In the genomic region with DNA sequence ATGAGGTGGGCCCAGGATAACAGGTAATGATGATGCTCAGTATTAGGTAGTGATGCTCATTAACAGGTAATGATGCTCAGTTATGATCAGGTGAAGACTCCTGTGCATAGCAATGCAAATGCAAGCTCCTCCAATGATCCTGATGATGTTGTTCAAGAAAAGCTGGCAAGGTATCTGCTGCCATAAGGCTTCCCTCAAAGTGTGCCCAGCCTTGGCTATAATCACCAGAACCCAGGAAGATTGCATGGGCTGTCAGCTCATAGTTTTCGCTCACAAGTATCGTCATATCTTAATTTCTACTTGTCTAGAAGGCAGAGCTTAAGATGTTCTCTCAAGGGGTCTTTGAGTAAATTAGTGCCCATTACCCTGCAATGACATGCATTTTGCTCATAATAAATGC, we compare ENCODE assay signal across 29 cellular contexts.
"Had no signal": no experiment of that assay in that cellular context is flagged by ENCODE, and none has a peak within 500 bp of the region (broad histone marks: within the 10 kb centered on the region; RNA-seq: fewer than 3 reads in every experiment).

No MANE protein-coding gene starts in this region.

- H3K9me3 Mint-ChIP-seq: activated CD8-positive, alpha-beta T cell treated with anti-CD3 and anti-CD28 coated beads for 36 hours had no signal

- H3K4me3 Mint-ChIP-seq: activated CD4-positive, alpha-beta T cell treated with anti-CD3 and anti-CD28 coated beads for 36 hours; activated CD8-positive, alpha-beta T cell treated with anti-CD3 and anti-CD28 coated beads for 36 hours; activated naive CD8-positive, alpha-beta T cell; activated T-cell treated with anti-CD3 and anti-CD28 coated beads, Interleukin-2, amount 50 U/mL, for 4 hours; activated T-helper 17 cell treated with anti-CD3 and anti-CD28 coated beads, Interleukin-2, amount 50 U/mL, for 72 hours; effector memory CD8-positive, alpha-beta T cell had no signal

- H3K4me3 ChIP-seq: esophagus squamous epithelium, gastroesophageal sphincter had no signal

- H3K36me3 ChIP-seq: brain microvascular endothelial cell, esophagus squamous epithelium, gastroesophageal sphincter had no signal

- H3K27me3 ChIP-seq: brain microvascular endothelial cell, esophagus squamous epithelium, gastroesophageal sphincter had no signal

- DNase-seq: activated CD4-positive, alpha-beta T cell treated with anti-CD3 and anti-CD28 coated beads for 36 hours; activated CD4-positive, alpha-beta T cell treated with anti-CD3 and anti-CD28 coated beads, Interleukin-2, amount 50 U/mL, for 1 hour; activated CD4-positive, alpha-beta T cell treated with anti-CD3 and anti-CD28 coated beads, Interleukin-2, amount 50 U/mL, for 48 hours; activated CD4-positive, CD25-positive, alpha-beta regulatory T cell; activated CD4-positive, CD25-positive, alpha-beta regulatory T cell treated with anti-CD3 and anti-CD28 coated beads, Interleukin-2, amount 50 U/mL, for 72 hours; activated CD8-positive, alpha-beta memory T cell treated with anti-CD3 and anti-CD28 coated beads for 24 hours; activated CD8-positive, alpha-beta T cell treated with anti-CD3 and anti-CD28 coated beads for 36 hours; activated effector memory CD4-positive, alpha-beta T cell treated with Interleukin-2 at 50 U/mL for 16 hours; activated gamma-delta T cell treated with Interleukin-2 at 50 U/mL for 16 hours; activated naive CD4-positive, alpha-beta T cell treated with anti-CD3 and anti-CD28 coated beads, Interleukin-2, amount 50 U/mL, for 16 hours; activated naive CD4-positive, alpha-beta T cell treated with Interleukin-2 at 50 U/mL for 16 hours; activated T-cell treated with anti-CD3 and anti-CD28 coated beads, Interleukin-2, amount 50 U/mL, for 4 hours; amniotic stem cell; anterior cingulate cortex; brain microvascular endothelial cell; cortex of kidney; dermis blood vessel endothelial cell; effector CD4-positive, alpha-beta T cell; effector memory CD8-positive, alpha-beta T cell; erythroblast; esophagus squamous epithelium; foreskin melanocyte; hippocampal formation; T-helper 2 cell had no signal

- ATAC-seq: activated CD4-positive, alpha-beta T cell treated with anti-CD3 and anti-CD28 coated beads for 36 hours; activated CD8-positive, alpha-beta T cell treated with anti-CD3 and anti-CD28 coated beads for 36 hours; activated T-cell treated with anti-CD3 and anti-CD28 coated beads, Interleukin-2, amount 50 U/mL, for 4 hours; activated T-helper 17 cell treated with anti-CD3 and anti-CD28 coated beads, Interleukin-2, amount 50 U/mL, for 72 hours; effector memory CD8-positive, alpha-beta T cell; gastroesophageal sphincter had no signal

- FAIRE-seq: astrocyte, colon had no signal

- H3K4me1 Mint-ChIP-seq: activated CD4-positive, alpha-beta T cell treated with anti-CD3 and anti-CD28 coated beads for 36 hours; activated T-helper 17 cell treated with anti-CD3 and anti-CD28 coated beads, Interleukin-2, amount 50 U/mL, for 72 hours had no signal

- H3K27ac Mint-ChIP-seq: activated CD4-positive, alpha-beta T cell treated with anti-CD3 and anti-CD28 coated beads for 36 hours; activated CD8-positive, alpha-beta T cell treated with anti-CD3 and anti-CD28 coated beads for 36 hours; activated naive CD8-positive, alpha-beta T cell; activated T-helper 17 cell treated with anti-CD3 and anti-CD28 coated beads, Interleukin-2, amount 50 U/mL, for 72 hours; effector memory CD8-positive, alpha-beta T cell had no signal

- H3K36me3 Mint-ChIP-seq: activated naive CD8-positive, alpha-beta T cell had no signal

- H3K27me3 Mint-ChIP-seq: activated CD8-positive, alpha-beta T cell treated with anti-CD3 and anti-CD28 coated beads for 36 hours; activated naive CD8-positive, alpha-beta T cell; activated T-helper 17 cell treated with anti-CD3 and anti-CD28 coated beads, Interleukin-2, amount 50 U/mL, for 72 hours; effector memory CD8-positive, alpha-beta T cell had no signal
